Comparison of ENCODE assay signal across 12 cellular contexts in genomic region chr16:28186752-28187151, GRCh38. TPM values are rescaled to one million over a fixed set of nuclear protein-coding genes. Genes with fewer than 3 reads are reported as not detected.
DNase-seq lines count a peak whose midpoint lies in the region; ATAC-seq and TF ChIP-seq lines count a peak whose summit lies in the region.
"Had no signal": no experiment of that assay in that cellular context is flagged by ENCODE, and none has a peak within 500 bp of the region (broad histone marks: within the 10 kb centered on the region; RNA-seq: fewer than 3 reads in every experiment).

No MANE protein-coding gene starts in this region.

- H3K36me3 ChIP-seq in neural progenitor cell = no peaks in the 10 kb centered on the region

- H3K27me3 Mint-ChIP-seq in activated naive CD4-positive, alpha-beta T cell treated with anti-CD3 and anti-CD28 coated beads, Interleukin-2, amount 50 U/mL, for 24 hours = no peaks in the 10 kb centered on the region
- H3K27me3 Mint-ChIP-seq in T-helper 1 cell treated with Interleukin-12 subunit alpha and Interleukin-12 subunit beta and Interleukin-4 antibody, amounts not matched to agents 30 μg/mL and 1 μg/mL, for 36 hours (ENCODE audit: low read depth) = no peaks in the 10 kb centered on the region
- H3K27me3 Mint-ChIP-seq in stimulated activated naive CD8-positive, alpha-beta T cell treated with anti-CD3 and anti-CD28 coated beads, Interleukin-15, amount 100 ng/mL, for 72 hours = no peaks in the 10 kb centered on the region
- no peaks in the 10 kb centered on the region for H3K27me3 Mint-ChIP-seq in neural progenitor cell (ENCODE audit: insufficient read depth, low read depth)

- TF ChIP-seq CTCF in neural progenitor cell (IDR thresholded peaks at IDR 0.05) = no peak

- no peaks in the 10 kb centered on the region for H3K9me3 ChIP-seq in neural progenitor cell (ENCODE audit: low read depth)

- H3K27ac Mint-ChIP-seq in activated naive CD4-positive, alpha-beta T cell treated with anti-CD3 and anti-CD28 coated beads, Interleukin-2, amount 50 U/mL, for 24 hours = peak overlapping the region; percentile 98
- H3K27ac Mint-ChIP-seq in T-helper 1 cell treated with Interleukin-12 subunit alpha and Interleukin-12 subunit beta and Interleukin-4 antibody, amounts not matched to agents 30 μg/mL and 1 μg/mL, for 36 hours = peak overlapping the region; percentile 96
- H3K27ac Mint-ChIP-seq in stimulated activated naive CD8-positive, alpha-beta T cell treated with anti-CD3 and anti-CD28 coated beads, Interleukin-15, amount 100 ng/mL, for 72 hours = peak overlapping the region; percentile 78 to 95
- no peak overlapping the region for H3K27ac Mint-ChIP-seq in neural progenitor cell

- no peak overlapping the region for H3K9ac ChIP-seq in neural progenitor cell

- peaks cover 57% of the 10 kb centered on the region for H4K20me1 ChIP-seq in neural progenitor cell (ENCODE audit: low read depth)

- no peak overlapping the region for H2AFZ ChIP-seq in neural progenitor cell (replicated peaks)

- H3K27me3 ChIP-seq in neural progenitor cell = no peaks in the 10 kb centered on the region

- H3K9me3 Mint-ChIP-seq in activated naive CD4-positive, alpha-beta T cell treated with anti-CD3 and anti-CD28 coated beads, Interleukin-2, amount 50 U/mL, for 24 hours = no peaks in the 10 kb centered on the region
- peaks cover 3% of the 10 kb centered on the region for H3K9me3 Mint-ChIP-seq in T-helper 1 cell treated with Interleukin-12 subunit alpha and Interleukin-12 subunit beta and Interleukin-4 antibody, amounts not matched to agents 30 μg/mL and 1 μg/mL, for 36 hours
- H3K9me3 Mint-ChIP-seq in stimulated activated naive CD8-positive, alpha-beta T cell treated with anti-CD3 and anti-CD28 coated beads, Interleukin-15, amount 100 ng/mL, for 72 hours = peaks cover 0 to 7% of the 10 kb centered on the region in 2 donors
- peaks cover 4% of the 10 kb centered on the region for H3K9me3 Mint-ChIP-seq in neural progenitor cell

- H3K79me2 ChIP-seq in neural progenitor cell (ENCODE audit: low read depth) = peaks cover 100% of the 10 kb centered on the region

- H3K4me3 ChIP-seq in neural progenitor cell = no peak overlapping the region

- peaks cover 30% of the 10 kb centered on the region for H3K36me3 Mint-ChIP-seq in activated naive CD4-positive, alpha-beta T cell treated with anti-CD3 and anti-CD28 coated beads, Interleukin-2, amount 50 U/mL, for 24 hours
- H3K36me3 Mint-ChIP-seq in T-helper 1 cell treated with Interleukin-12 subunit alpha and Interleukin-12 subunit beta and Interleukin-4 antibody, amounts not matched to agents 30 μg/mL and 1 μg/mL, for 36 hours (ENCODE audit: low read depth) = peaks cover 47% of the 10 kb centered on the region
- H3K36me3 Mint-ChIP-seq in neural progenitor cell = peaks cover 9% of the 10 kb centered on the region

- ATAC-seq in stimulated activated naive CD8-positive, alpha-beta T cell treated with anti-CD3 and anti-CD28 coated beads, Interleukin-15, amount 100 ng/mL, for 72 hours = peak; percentile 82
- no peak for ATAC-seq in HG03196 (IDR thresholded peaks at IDR 0.05; ENCODE audit: unreplicated experiment)

- peaks cover 99% of the 10 kb centered on the region for H3K4me1 Mint-ChIP-seq in activated naive CD4-positive, alpha-beta T cell treated with anti-CD3 and anti-CD28 coated beads, Interleukin-2, amount 50 U/mL, for 24 hours
- peaks cover 84% of the 10 kb centered on the region for H3K4me1 Mint-ChIP-seq in T-helper 1 cell treated with Interleukin-12 subunit alpha and Interleukin-12 subunit beta and Interleukin-4 antibody, amounts not matched to agents 30 μg/mL and 1 μg/mL, for 36 hours (ENCODE audit: low read depth)
- H3K4me1 Mint-ChIP-seq in stimulated activated naive CD8-positive, alpha-beta T cell treated with anti-CD3 and anti-CD28 coated beads, Interleukin-15, amount 100 ng/mL, for 72 hours = peaks cover 93% of the 10 kb centered on the region
- peaks cover 7% of the 10 kb centered on the region for H3K4me1 Mint-ChIP-seq in neural progenitor cell

- H3K4me2 ChIP-seq in neural progenitor cell = no peak overlapping the region

- peak overlapping the region; percentile 87 for H3K4me3 Mint-ChIP-seq in activated naive CD4-positive, alpha-beta T cell treated with anti-CD3 and anti-CD28 coated beads, Interleukin-2, amount 50 U/mL, for 24 hours
- peak overlapping the region; percentile 79 for H3K4me3 Mint-ChIP-seq in T-helper 1 cell treated with Interleukin-12 subunit alpha and Interleukin-12 subunit beta and Interleukin-4 antibody, amounts not matched to agents 30 μg/mL and 1 μg/mL, for 36 hours
- peak overlapping the region; percentile 61 to 82 for H3K4me3 Mint-ChIP-seq in stimulated activated naive CD8-positive, alpha-beta T cell treated with anti-CD3 and anti-CD28 coated beads, Interleukin-15, amount 100 ng/mL, for 72 hours
- H3K4me3 Mint-ChIP-seq in neural progenitor cell = no peak overlapping the region

- H3K27ac ChIP-seq in neural progenitor cell = no peak overlapping the region

- peaks cover 6% of the 10 kb centered on the region for H3K4me1 ChIP-seq in neural progenitor cell

- no peaks in the 10 kb centered on the region for H3F3A ChIP-seq in neural progenitor cell (ENCODE audit: low read depth)

- DNase-seq in activated naive CD4-positive, alpha-beta T cell treated with anti-CD3 and anti-CD28 coated beads, Interleukin-2, amount 50 U/mL, for 16 hours = no peak
- DNase-seq in fibroblast of gingiva (ENCODE audit: low read depth) = peak; percentile 72
- no peak for DNase-seq in stimulated activated naive CD8-positive, alpha-beta T cell treated with anti-CD3 and anti-CD28 coated beads, Interleukin-15, amount 100 ng/mL, for 72 hours
- DNase-seq in hepatic stellate cell (ENCODE audit: low spot score) = no peak
- no peak for DNase-seq in neural progenitor cell (ENCODE audit: low spot score)
- DNase-seq: activated CD4-positive, alpha-beta T cell treated with anti-CD3 and anti-CD28 coated beads, Interleukin-2, amount 50 U/mL, for 4 hours; NCI-H1048; NCI-H748 treated with DMSO at 0.1 percent for 48 hours; occipital lobe had no signal

RNA-seq across cellular contexts. Expression of gene XPO6, which starts 25.0 kb away (rescaled TPM):
- total RNA-seq in neural progenitor cell (ENCODE audit: low replicate concordance) = 71.6 and 75.5 TPM in 2 replicates
